8 cellular contexts compared by ENCODE assay signal in the genomic region with DNA sequence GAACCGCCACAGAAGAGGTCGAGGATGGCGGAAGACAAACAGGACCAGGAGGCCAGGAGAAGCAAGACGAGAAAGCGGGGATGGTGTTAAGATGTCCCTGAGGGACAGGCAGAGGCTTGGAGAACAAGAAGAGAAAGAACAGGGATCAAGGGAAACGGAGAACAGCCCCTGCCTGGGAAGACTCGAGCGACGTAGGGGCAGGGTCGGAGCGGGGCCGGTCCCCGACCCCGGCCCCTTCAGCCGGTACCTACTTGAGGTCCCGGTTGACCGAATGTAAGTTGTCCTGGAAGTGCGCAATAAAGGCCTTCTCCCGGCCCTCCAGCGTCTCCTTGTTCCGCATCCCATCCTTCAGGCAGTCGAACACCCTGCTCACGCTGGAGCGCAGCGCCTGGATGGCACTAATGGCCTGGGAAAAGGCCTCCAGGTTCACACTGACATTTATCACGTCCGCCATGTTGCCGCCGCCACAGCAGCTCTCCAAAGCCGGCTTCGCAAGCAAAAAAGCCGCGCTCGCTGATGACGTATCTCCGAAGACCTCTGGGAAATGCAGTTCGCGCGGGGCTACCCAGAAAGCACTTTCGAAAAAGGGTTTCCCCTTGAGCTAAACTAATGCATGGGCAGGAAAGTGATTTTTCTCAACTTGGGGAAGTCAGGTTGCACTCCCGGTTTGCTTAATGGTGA. TPM values are rescaled to one million over a fixed set of nuclear protein-coding genes. Genes with fewer than 3 reads are reported as not detected.
DNase-seq lines count a peak whose midpoint lies in the region; ATAC-seq and TF ChIP-seq lines count a peak whose summit lies in the region.

A gene with protein sequence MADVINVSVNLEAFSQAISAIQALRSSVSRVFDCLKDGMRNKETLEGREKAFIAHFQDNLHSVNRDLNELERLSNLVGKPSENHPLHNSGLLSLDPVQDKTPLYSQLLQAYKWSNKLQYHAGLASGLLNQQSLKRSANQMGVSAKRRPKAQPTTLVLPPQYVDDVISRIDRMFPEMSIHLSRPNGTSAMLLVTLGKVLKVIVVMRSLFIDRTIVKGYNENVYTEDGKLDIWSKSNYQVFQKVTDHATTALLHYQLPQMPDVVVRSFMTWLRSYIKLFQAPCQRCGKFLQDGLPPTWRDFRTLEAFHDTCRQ (minus strand): TSS at position 477 of the 681 bp plus-strand sequence. CDS start 23 bp downstream, at position 454.

- H3K27ac ChIP-seq in colonic mucosa (no peak within 1 kb of the TSS), layer of hippocampus (ENCODE audit: low read depth, low read length) (peak within 1 kb of the TSS; percentile 46)

- H3K9ac ChIP-seq in colonic mucosa (ENCODE audit: low read depth in 2 of 2, low read length in 2 of 2) = peak within 1 kb of the TSS; percentile 71 to 76

- H3K36me3 ChIP-seq in colonic mucosa = no peaks in the 10 kb centered on the region

- H3K27me3 ChIP-seq in colonic mucosa (no peaks in the 10 kb centered on the region), layer of hippocampus (ENCODE audit: control insufficient read depth, insufficient read depth, low read length) (no peaks in the 10 kb centered on the region)

- ATAC-seq in GM19023 (IDR thresholded peaks at IDR 0.05; ENCODE audit: unreplicated experiment) (peak; percentile 90), HG03439 (IDR thresholded peaks at IDR 0.05; ENCODE audit: unreplicated experiment) (peak; percentile 83)

- peaks cover 5% of the 10 kb centered on the region for H3K4me1 ChIP-seq in colonic mucosa

- TF ChIP-seq CTCF in AG09309 (IDR thresholded peaks at IDR 0.05; ENCODE audit: control insufficient read depth, insufficient read depth, low read depth, low read length, missing control alignments) = no peak
- TF ChIP-seq CTCF in colonic mucosa (IDR thresholded peaks at IDR 0.05) = no peak

- H3K9me3 ChIP-seq in colonic mucosa = no peaks in the 10 kb centered on the region

- peak; percentile 47 for DNase-seq in AG09309 (ENCODE audit: low read depth)
- peak; percentile 73 for DNase-seq in NCI-H524 treated with DMSO at 0.1 percent for 48 hours (lab: John Stamatoyannopoulos, UW)
- peak; percentile 88 to 94 for DNase-seq in activated CD4-positive, alpha-beta T cell treated with anti-CD3 and anti-CD28 coated beads for 4 hours
- DNase-seq in colonic mucosa = peak; percentile 94
- peak; percentile 87 to 94 (median 90) for DNase-seq in stimulated activated CD4-positive, alpha-beta T cell treated with anti-CD3 and anti-CD28 coated beads, Interleukin-1b, Interleukin-23, amount 100 ng/mL, for 24 hours (ENCODE audit: low read depth in 4 of 4, low spot score in 1 of 4)

- intact Hi-C loops in colonic mucosa (cut with DNase I) = no loop called here

- H3K4me3 ChIP-seq in AG09309 (ENCODE audit: control insufficient read depth, low read depth, low read length) (peak within 1 kb of the TSS; percentile 63), colonic mucosa (peak within 1 kb of the TSS; percentile 98)

RNA-seq across cellular contexts. Expression of the gene that starts here (rescaled TPM):
- total RNA-seq in colonic mucosa = 10 to 100 TPM; 12.0 to 18.8 TPM
